In the genomic region with DNA sequence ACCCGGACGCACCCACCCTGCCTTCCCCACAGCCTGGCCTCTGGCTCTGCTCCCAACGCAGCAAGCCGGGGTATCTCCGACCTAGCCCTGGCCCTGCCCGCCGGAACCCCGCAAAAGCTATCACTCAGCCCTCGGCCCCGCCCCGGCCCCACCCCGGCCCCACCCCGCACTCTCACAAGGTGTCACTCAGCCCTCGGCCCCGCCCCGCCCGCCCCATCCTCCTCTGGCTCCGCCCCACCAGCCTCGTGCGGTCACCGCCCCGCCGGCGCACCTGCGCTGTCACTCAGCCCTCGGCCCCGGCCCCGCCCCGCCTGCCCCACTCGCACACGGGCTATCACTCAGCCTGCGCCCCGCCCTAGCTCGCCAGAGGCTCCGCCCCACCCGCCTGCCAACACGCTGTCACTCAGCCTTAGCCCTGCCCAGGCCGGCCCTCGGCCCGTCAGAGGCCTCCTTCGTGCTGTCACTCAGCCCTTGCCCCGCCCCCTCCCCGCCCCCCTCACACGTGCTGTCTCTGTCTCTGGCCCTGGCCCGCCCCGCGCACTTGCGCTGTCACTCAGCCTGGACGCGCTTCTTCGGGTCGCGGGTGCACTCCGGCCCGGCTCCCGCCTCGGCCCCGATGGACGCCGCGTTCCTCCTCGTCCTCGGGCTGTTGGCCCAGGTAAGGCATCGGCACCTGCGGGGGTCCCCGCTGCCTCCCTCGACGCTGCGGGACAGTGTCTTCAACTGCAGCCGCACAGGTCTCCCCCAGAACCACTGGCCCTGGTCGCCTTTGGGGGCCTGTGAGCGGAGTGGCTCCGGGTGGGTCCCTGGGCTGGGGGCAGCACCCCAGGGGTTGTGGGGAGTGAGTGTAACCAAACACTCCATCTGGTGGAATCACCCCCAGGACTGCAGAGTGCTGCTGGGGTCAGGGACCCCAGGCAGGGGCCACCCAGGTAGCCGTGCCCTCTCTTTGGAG, we compare ENCODE assay signal across 8 cellular contexts. TPM values are rescaled to one million over a fixed set of nuclear protein-coding genes. Genes with fewer than 3 reads are reported as not detected.
DNase-seq lines count a peak whose midpoint lies in the region; ATAC-seq and TF ChIP-seq lines count a peak whose summit lies in the region.

A gene with protein sequence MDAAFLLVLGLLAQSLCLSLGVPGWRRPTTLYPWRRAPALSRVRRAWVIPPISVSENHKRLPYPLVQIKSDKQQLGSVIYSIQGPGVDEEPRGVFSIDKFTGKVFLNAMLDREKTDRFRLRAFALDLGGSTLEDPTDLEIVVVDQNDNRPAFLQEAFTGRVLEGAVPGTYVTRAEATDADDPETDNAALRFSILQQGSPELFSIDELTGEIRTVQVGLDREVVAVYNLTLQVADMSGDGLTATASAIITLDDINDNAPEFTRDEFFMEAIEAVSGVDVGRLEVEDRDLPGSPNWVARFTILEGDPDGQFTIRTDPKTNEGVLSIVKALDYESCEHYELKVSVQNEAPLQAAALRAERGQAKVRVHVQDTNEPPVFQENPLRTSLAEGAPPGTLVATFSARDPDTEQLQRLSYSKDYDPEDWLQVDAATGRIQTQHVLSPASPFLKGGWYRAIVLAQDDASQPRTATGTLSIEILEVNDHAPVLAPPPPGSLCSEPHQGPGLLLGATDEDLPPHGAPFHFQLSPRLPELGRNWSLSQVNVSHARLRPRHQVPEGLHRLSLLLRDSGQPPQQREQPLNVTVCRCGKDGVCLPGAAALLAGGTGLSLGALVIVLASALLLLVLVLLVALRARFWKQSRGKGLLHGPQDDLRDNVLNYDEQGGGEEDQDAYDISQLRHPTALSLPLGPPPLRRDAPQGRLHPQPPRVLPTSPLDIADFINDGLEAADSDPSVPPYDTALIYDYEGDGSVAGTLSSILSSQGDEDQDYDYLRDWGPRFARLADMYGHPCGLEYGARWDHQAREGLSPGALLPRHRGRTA (plus strand): TSS at position 533 of the 955 bp plus-strand sequence. CDS start 84 bp downstream, at position 617.

- TF ChIP-seq POLR2A in stomach (IDR thresholded peaks at IDR 0.05), result no peak

- peak; percentile 68 for DNase-seq in DMS53 treated with DMSO at 0.1 percent for 48 hours (lab: John Stamatoyannopoulos, UW; ENCODE audit: unreplicated experiment)
- peak; percentile 92 to 99 for DNase-seq in HAP-1 (ENCODE audit: low spot score in 2 of 2)
- DNase-seq in MG63, result peak; percentile 84
- DNase-seq in SHP77 (lab: John Stamatoyannopoulos, UW), result peak; percentile 93 to 95
- DNase-seq in activated gamma-delta T cell (lab: John Stamatoyannopoulos, UW), result peak; percentile 88
- peak; percentile 73 to 90 for DNase-seq in foreskin keratinocyte
- peak; percentile 97 for DNase-seq in stomach

- H3K36me3 ChIP-seq in HAP-1 (replicated peaks) (no peaks in the 10 kb centered on the region), MG63 (no peaks in the 10 kb centered on the region), neutrophil (no peaks in the 10 kb centered on the region), stomach (no peaks in the 10 kb centered on the region)

- TF ChIP-seq EP300 in stomach (IDR thresholded peaks at IDR 0.05), result no peak

- H3K4me1 ChIP-seq in HAP-1, result peaks cover 6% of the 10 kb centered on the region
- H3K4me1 ChIP-seq in foreskin keratinocyte, result no peaks in the 10 kb centered on the region
- H3K4me1 ChIP-seq in neutrophil (ENCODE audit: control insufficient read depth in 1 of 2, insufficient read depth in 1 of 2, low read depth in 1 of 2, low read length in 1 of 2), result peaks cover 9 to 23% of the 10 kb centered on the region in 2 experiments
- H3K4me1 ChIP-seq in stomach, result peaks cover 23 to 32% (median 29%) of the 10 kb centered on the region in 4 donors

- 3 to 8% (median 5%) methylated on average over 19 to 74 of the region's 74 CpGs for WGBS in stomach, 5 donors

- H3K9me3 ChIP-seq in HAP-1 (no peaks in the 10 kb centered on the region), MG63 (no peaks in the 10 kb centered on the region), neutrophil (no peaks in the 10 kb centered on the region), stomach (no peaks in the 10 kb centered on the region)

- no peak within 1 kb of the TSS for H3K27ac ChIP-seq in foreskin keratinocyte
- H3K27ac ChIP-seq in neutrophil, result peak within 1 kb of the TSS; percentile 33
- H3K27ac ChIP-seq in stomach, result no peak within 1 kb of the TSS

- TF ChIP-seq CTCF in foreskin keratinocyte (conservative IDR thresholded peaks at IDR 0.05) (no peak), neutrophil (IDR thresholded peaks at IDR 0.05) (no peak), stomach (IDR thresholded peaks at IDR 0.05) (no peak)

- intact Hi-C loops in stomach (cut with DNase I; ENCODE audit: low total_unique reads), result loop anchor here (10.0 kb wide), 1 partner anchor 437 kb away; no protein-coding TSS in a partner anchor

- H3K4me3 ChIP-seq in HAP-1 (peak within 1 kb of the TSS; percentile 16), MG63 (peak within 1 kb of the TSS; percentile 24; the same call in 1 of the 2 replicates), neutrophil (ENCODE audit: low read depth in 1 of 2, low read length in 1 of 2) (peak within 1 kb of the TSS; percentile 41 to 48), stomach (peak within 1 kb of the TSS; percentile 27 to 48 (median 31))

- ATAC-seq in foreskin keratinocyte, result peak; percentile 93

- H3K27me3 ChIP-seq in HAP-1 (ENCODE audit: low read depth), result peaks cover 3% of the 10 kb centered on the region; the same call in 1 of the 2 replicates
- H3K27me3 ChIP-seq in MG63, result no peaks in the 10 kb centered on the region
- peaks cover 58% of the 10 kb centered on the region for H3K27me3 ChIP-seq in foreskin keratinocyte
- H3K27me3 ChIP-seq in neutrophil, result peaks cover 74% of the 10 kb centered on the region
- peaks cover 0 to 100% (median 46%) of the 10 kb centered on the region in 3 donors for H3K27me3 ChIP-seq in stomach

- in situ Hi-C loops in HAP-1 (cut with MboI; ENCODE audit: low sequenced_read_pairs), result no loop called here

RNA-seq across cellular contexts. Expression of the gene that starts here (rescaled TPM):
- 1.3 and 4.4 TPM in 2 replicates for total RNA-seq in MG63 (2014; rRNA removed; shearing (Covaris generic); ENCODE audit: low replicate concordance)
- total RNA-seq in foreskin keratinocyte, result 0.07 TPM in 1 of 2 replicates, not detected in the other
- 0.06 TPM in 1 of 2 replicates, not detected in the other for polyA plus RNA-seq in foreskin keratinocyte
- not detected for total RNA-seq in stomach
- polyA plus RNA-seq in stomach, result under 1 TPM in 2 of 3 donors, not detected in 1; 0.20 to 0.31 TPM

Comparison
In these comparisons a context has a peak if more than half of its experiments do, and no peak if none do; other contexts are left out.
1. Peak in DNase-seq and ATAC-seq in foreskin keratinocyte; RNA of the gene not detected or under 1 TPM.
2. Peak in DNase-seq and H3K4me3 ChIP-seq in stomach; RNA of the gene not detected or under 1 TPM.